In the genomic region with DNA sequence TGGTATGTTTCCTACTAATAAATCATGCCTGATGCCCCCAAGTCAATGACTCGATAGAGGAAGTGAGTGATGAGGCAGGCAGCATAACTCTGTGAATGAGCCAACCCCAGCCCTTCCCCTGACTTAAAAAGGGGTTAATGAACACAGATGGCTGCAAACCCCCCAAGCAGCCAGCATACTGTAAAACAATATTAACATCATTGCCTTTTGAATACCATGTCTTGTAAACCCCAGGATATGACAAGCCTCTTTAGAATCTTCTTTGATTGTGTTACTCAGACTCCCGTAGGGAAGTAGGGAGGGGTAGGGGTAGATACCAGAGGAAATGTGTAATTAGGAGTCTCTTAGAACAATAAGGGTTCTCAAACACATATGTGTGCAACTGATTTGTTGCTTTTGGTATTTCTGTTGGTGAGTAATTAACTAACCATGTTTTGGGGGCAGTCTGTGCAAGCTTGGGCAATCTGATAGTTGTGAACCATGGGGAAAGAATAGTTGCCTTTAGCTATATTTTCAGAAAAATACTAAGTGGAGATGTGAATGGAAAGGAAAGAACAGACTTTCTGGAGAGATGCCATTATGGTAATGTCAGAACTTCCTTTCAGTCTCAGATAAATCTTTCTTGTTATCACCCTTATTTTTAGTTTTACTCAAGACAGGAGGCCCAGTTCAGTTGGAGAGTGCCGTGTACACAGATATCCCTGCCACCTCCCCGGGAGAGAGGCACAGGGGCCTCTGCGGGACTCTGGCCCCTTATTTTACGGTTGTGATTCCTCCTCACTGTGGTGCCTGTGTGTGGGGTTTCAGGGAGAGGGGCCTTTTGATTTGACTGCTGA, we compare ENCODE assay signal across 12 cellular contexts.
A peak's percentile ranks its signal among the peaks of the same experiment; 100 is the strongest.
DNase-seq lines count a peak whose midpoint lies in the region; ATAC-seq and TF ChIP-seq lines count a peak whose summit lies in the region.
"Had no signal": no experiment of that assay in that cellular context is flagged by ENCODE, and none has a peak within 500 bp of the region (broad histone marks: within the 10 kb centered on the region; RNA-seq: fewer than 3 reads in every experiment).

No MANE protein-coding gene starts in this region.

- ATAC-seq in foreskin keratinocyte = peak; percentile 98
- no peak for ATAC-seq in activated CD4-positive, alpha-beta T cell treated with anti-CD3 and anti-CD28 coated beads for 36 hours
- ATAC-seq: body of pancreas, left colon had no signal

- no peaks in the 10 kb centered on the region for H3K9me2 ChIP-seq in PC-9 (ENCODE audit: insufficient read depth)

- no peak for TF ChIP-seq CTCF in HFFc6 (IDR thresholded peaks at IDR 0.05)
- TF ChIP-seq CTCF in foreskin keratinocyte (conservative IDR thresholded peaks at IDR 0.05) = no peak
- TF ChIP-seq CTCF in sigmoid colon (IDR thresholded peaks at IDR 0.05) = no peak
- TF ChIP-seq CTCF in PC-9 (conservative IDR thresholded peaks at IDR 0.05) = no peak

- H3K27me3 Mint-ChIP-seq in HFFc6 (ENCODE audit: insufficient read depth) = no peaks in the 10 kb centered on the region; the same call in 1 of the 2 replicates
- H3K27me3 Mint-ChIP-seq in activated T-cell treated with anti-CD3 and anti-CD28 coated beads, Interleukin-2, amount 50 U/mL, for 24 hours = no peaks in the 10 kb centered on the region
- H3K27me3 Mint-ChIP-seq in activated CD4-positive, alpha-beta T cell treated with anti-CD3 and anti-CD28 coated beads for 36 hours = no peaks in the 10 kb centered on the region

- DNase-seq in HFFc6 (peak; percentile 98), SW480 (ENCODE audit: low spot score) (peak; percentile 57), foreskin keratinocyte (peak; percentile 100), sigmoid colon (no peak), PC-9 (no peak)
- no peak for DNase-seq in activated effector memory CD4-positive, alpha-beta T cell treated with anti-CD3 and anti-CD28 coated beads, Interleukin-2, amount 50 U/mL, for 16 hours
- no peak for DNase-seq in activated T-cell treated with anti-CD3 and anti-CD28 coated beads, Interleukin-2, amount 50 U/mL, for 24 hours
- no peak for DNase-seq in activated CD4-positive, alpha-beta T cell treated with anti-CD3 and anti-CD28 coated beads for 36 hours
- DNase-seq: body of pancreas, left colon, NCI-H226 had no signal

- no peaks in the 10 kb centered on the region for H3K36me3 ChIP-seq in sigmoid colon
- H3K36me3 ChIP-seq in PC-9 (ENCODE audit: low read depth) = no peaks in the 10 kb centered on the region
- H3K36me3 ChIP-seq: thoracic aorta had no signal

- no peaks in the 10 kb centered on the region for H3F3A ChIP-seq in PC-9 (ENCODE audit: insufficient read depth, low read depth)

- H3K4me1 ChIP-seq in foreskin keratinocyte = peaks cover 34% of the 10 kb centered on the region
- H3K4me1 ChIP-seq in sigmoid colon = peaks cover 0 to 12% (median 5%) of the 10 kb centered on the region in 4 donors
- H3K4me1 ChIP-seq in PC-9 (replicated peaks; ENCODE audit: insufficient read depth) = no peaks in the 10 kb centered on the region
- H3K4me1 ChIP-seq: body of pancreas had no signal

- H3K9me3 Mint-ChIP-seq in HFFc6 = no peaks in the 10 kb centered on the region
- peaks cover 4% of the 10 kb centered on the region for H3K9me3 Mint-ChIP-seq in activated T-cell treated with anti-CD3 and anti-CD28 coated beads, Interleukin-2, amount 50 U/mL, for 24 hours
- peaks cover 13% of the 10 kb centered on the region for H3K9me3 Mint-ChIP-seq in activated CD4-positive, alpha-beta T cell treated with anti-CD3 and anti-CD28 coated beads for 36 hours (ENCODE audit: low read depth)

- H3K4me3 Mint-ChIP-seq in HFFc6 = peak overlapping the region; percentile 78
- no peak overlapping the region for H3K4me3 Mint-ChIP-seq in activated T-cell treated with anti-CD3 and anti-CD28 coated beads, Interleukin-2, amount 50 U/mL, for 24 hours
- no peak overlapping the region for H3K4me3 Mint-ChIP-seq in activated CD4-positive, alpha-beta T cell treated with anti-CD3 and anti-CD28 coated beads for 36 hours

- no peaks in the 10 kb centered on the region for H3K79me2 ChIP-seq in PC-9 (ENCODE audit: low read depth)

- peak overlapping the region; percentile 99 for H3K27ac Mint-ChIP-seq in HFFc6
- H3K27ac Mint-ChIP-seq in activated T-cell treated with anti-CD3 and anti-CD28 coated beads, Interleukin-2, amount 50 U/mL, for 24 hours = no peak overlapping the region
- H3K27ac Mint-ChIP-seq in activated CD4-positive, alpha-beta T cell treated with anti-CD3 and anti-CD28 coated beads for 36 hours = no peak overlapping the region

- H4K20me1 ChIP-seq in PC-9 (ENCODE audit: insufficient read depth) = no peaks in the 10 kb centered on the region

- CTCF ChIA-PET in activated CD4-positive, alpha-beta T cell treated with anti-CD3 and anti-CD28 coated beads for 36 hours (lab: Charles Lee) = interaction anchor here (0.7 to 0.9 kb wide), 2 partner anchors 10 to 403 kb away, joined by 3 read pairs; no protein-coding TSS in a partner anchor
- CTCF ChIA-PET in PC-9 (lab: Charles Lee) = no interaction called here

- TF ChIP-seq POLR2A in sigmoid colon (IDR thresholded peaks at IDR 0.05) = no peak

- H3K9me3 ChIP-seq in sigmoid colon (peaks cover 0 to 2% (median 0%) of the 10 kb centered on the region in 4 donors), PC-9 (ENCODE audit: insufficient read depth, low read depth) (no peaks in the 10 kb centered on the region)
- H3K9me3 ChIP-seq: body of pancreas, thoracic aorta had no signal

- POLR2A ChIA-PET in activated CD4-positive, alpha-beta T cell treated with anti-CD3 and anti-CD28 coated beads for 36 hours (lab: Charles Lee) = no interaction called here
- POLR2A ChIA-PET in PC-9 (lab: Charles Lee; ENCODE audit: unreplicated experiment) = no interaction called here

- H2AFZ ChIP-seq in PC-9 = no peak overlapping the region

- peaks cover 6% of the 10 kb centered on the region for H3K36me3 Mint-ChIP-seq in HFFc6 (ENCODE audit: low read depth)
- H3K36me3 Mint-ChIP-seq in activated T-cell treated with anti-CD3 and anti-CD28 coated beads, Interleukin-2, amount 50 U/mL, for 24 hours (ENCODE audit: low read depth) = no peaks in the 10 kb centered on the region
- H3K36me3 Mint-ChIP-seq in activated CD4-positive, alpha-beta T cell treated with anti-CD3 and anti-CD28 coated beads for 36 hours (ENCODE audit: low read depth) = no peaks in the 10 kb centered on the region

- WGBS in sigmoid colon, 2 donors = 48 to 50% methylated on average over 6 of the region's 6 CpGs

- no peak overlapping the region for H3K4me2 ChIP-seq in PC-9

- intact Hi-C loops in sigmoid colon (cut with DNase I) = no loop called here
- intact Hi-C loops in activated CD4-positive, alpha-beta T cell treated with anti-CD3 and anti-CD28 coated beads for 36 hours (cut with DNase I, micrococcal nuclease) = no loop called here
- intact Hi-C loops in PC-9 (cut with micrococcal nuclease; ENCODE audit: unreplicated experiment) = no loop called here

- peak overlapping the region; percentile 89 for H3K27ac ChIP-seq in foreskin keratinocyte
- H3K27ac ChIP-seq in sigmoid colon = peak overlapping the region; percentile 5 to 54 (median 46)
- H3K27ac ChIP-seq in PC-9 = no peak overlapping the region
- H3K27ac ChIP-seq: body of pancreas, thoracic aorta had no signal

- H3K27me3 ChIP-seq in foreskin keratinocyte (no peaks in the 10 kb centered on the region), sigmoid colon (no peaks in the 10 kb centered on the region), PC-9 (ENCODE audit: insufficient read depth, low read depth) (no peaks in the 10 kb centered on the region)
- H3K27me3 ChIP-seq: body of pancreas had no signal

- H3K4me1 Mint-ChIP-seq in HFFc6 (ENCODE audit: low read depth) = peaks cover 77% of the 10 kb centered on the region
- no peaks in the 10 kb centered on the region for H3K4me1 Mint-ChIP-seq in activated T-cell treated with anti-CD3 and anti-CD28 coated beads, Interleukin-2, amount 50 U/mL, for 24 hours (ENCODE audit: low read depth)
- no peaks in the 10 kb centered on the region for H3K4me1 Mint-ChIP-seq in activated CD4-positive, alpha-beta T cell treated with anti-CD3 and anti-CD28 coated beads for 36 hours

- no peak for TF ChIP-seq EP300 in sigmoid colon (IDR thresholded peaks at IDR 0.05)

- no TSS peak for BruUV-seq in PC-9 (replicated peaks; lab: Mats Ljungman, UMichigan)

- H3K4me3 ChIP-seq in sigmoid colon = no peak overlapping the region
- no peak overlapping the region for H3K4me3 ChIP-seq in PC-9
- H3K4me3 ChIP-seq: body of pancreas, thoracic aorta had no signal

Comparison
In these comparisons a context has a peak if more than half of its experiments do, and no peak if none do; other contexts are left out.
1. DNase-seq: peak in HFFc6 (single experiment), SW480 (single experiment) and foreskin keratinocyte (2 of 2); none in sigmoid colon (single experiment), activated effector memory CD4-positive, alpha-beta T cell treated with anti-CD3 and anti-CD28 coated beads, Interleukin-2, amount 50 U/mL, for 16 hours (single experiment), activated T-cell treated with anti-CD3 and anti-CD28 coated beads, Interleukin-2, amount 50 U/mL, for 24 hours (single experiment), activated CD4-positive, alpha-beta T cell treated with anti-CD3 and anti-CD28 coated beads for 36 hours (single experiment) and PC-9 (0 of 2).